Comparison of ENCODE assay signal across 8 cellular contexts in genomic region chr15:62060896-62061280, GRCh38. TPM values are rescaled to one million over a fixed set of nuclear protein-coding genes. Genes with fewer than 3 reads are reported as not detected.
A peak's percentile ranks its signal among the peaks of the same experiment; 100 is the strongest.
DNase-seq lines count a peak whose midpoint lies in the region; ATAC-seq, FAIRE-seq and TF ChIP-seq lines count a peak whose summit lies in the region.

No MANE protein-coding gene starts in this region.

- H3K4me1 ChIP-seq in GM12878 (ENCODE audit: control insufficient read depth, insufficient read depth, low read length) = no peaks in the 10 kb centered on the region
- H3K4me1 ChIP-seq in tibial artery = peaks cover 0 to 21% (median 3%) of the 10 kb centered on the region in 4 donors

- SMC1A ChIA-PET in GM12878 (lab: Charles Lee; ENCODE audit: uncharacterized antibody, unreplicated experiment) = interaction anchor here (0.7 to 3.2 kb wide), 8 partner anchors 8 to 96 kb away, joined by 3 to 20 read pairs (median 4); no protein-coding TSS in a partner anchor

- no peak for TF ChIP-seq POLR2A in GM12878 (IDR thresholded peaks at IDR 0.05; ENCODE audit: low read depth, low read length)
- no peak for TF ChIP-seq POLR2A in lower leg skin (IDR thresholded peaks at IDR 0.05)
- TF ChIP-seq POLR2A in erythroblast (IDR thresholded peaks at IDR 0.05; ENCODE audit: low read length) = no peak

- no peaks in the 10 kb centered on the region for H4K20me1 ChIP-seq in GM12878 (ENCODE audit: control insufficient read depth, insufficient read depth)

- peak overlapping the region; percentile 71 for H3K4me3 ChIP-seq in GM12878
- H3K4me3 ChIP-seq in lower leg skin (ENCODE audit: low read depth, poor library complexity, severe bottlenecking) = peak overlapping the region; percentile 90
- H3K4me3 ChIP-seq in tibial artery = peak overlapping the region; percentile 78 to 86

- H3K79me2 ChIP-seq in GM12878 (ENCODE audit: control insufficient read depth, insufficient read depth, low read length) = peaks cover 31% of the 10 kb centered on the region

- peak overlapping the region; percentile 94 for H3K9ac ChIP-seq in GM12878 (ENCODE audit: control insufficient read depth, insufficient read depth, low read length)

- BruUV-seq in GM12878 (replicated peaks; lab: Mats Ljungman, UMichigan) = no TSS peak

- CTCF ChIA-PET in GM12878 (lab: Yijun Ruan, JAX) = interaction anchor here (0.7 to 3.0 kb wide), 16 partner anchors 10 to 1494 kb away, joined by 3 to 13 read pairs (median 4); no protein-coding TSS in a partner anchor

- TF ChIP-seq EP300 in GM12878 (IDR thresholded peaks at IDR 0.05; ENCODE audit: borderline replicate concordance in 1 of 2, control insufficient read depth in 1 of 2, low read depth in 2 of 2, low read length in 2 of 2) = no peak

- no peak for ATAC-seq in GM12878

- FAIRE-seq in GM12878 (lab: Jason Lieb, UNC) = no peak

- H3K36me3 ChIP-seq in GM12878 (ENCODE audit: control insufficient read depth in 2 of 2, insufficient read depth in 2 of 2, low read length in 1 of 2) (no peaks in the 10 kb centered on the region), tibial artery (no peaks in the 10 kb centered on the region)

- H3K4me2 ChIP-seq in GM12878 (ENCODE audit: control insufficient read depth, insufficient read depth) = peak overlapping the region; percentile 96

- WGBS in GM12878 (ENCODE audit: insufficient coverage, insufficient replicate concordance, low lambda C conversion rate, missing lambda C conversion rate) = 2% methylated on average over 12 of the region's 12 CpGs
- WGBS in lower leg skin, 2 donors = 2 to 4% methylated on average over 12 of the region's 12 CpGs

- POLR2A ChIA-PET in GM12878 (lab: Charles Lee) = interaction anchor here (0.5 to 2.3 kb wide), 7 partner anchors 10 to 1344 kb away, joined by 3 to 7 read pairs (median 6); no protein-coding TSS in a partner anchor

- H3K27ac ChIP-seq in GM12878 (ENCODE audit: control insufficient read depth, insufficient read depth) (no peak overlapping the region), tibial artery (peak overlapping the region; percentile 83 to 91)

- TF ChIP-seq RAD21 in GM12878 (IDR thresholded peaks at IDR 0.05; ENCODE audit: insufficient read depth, low read depth, low read length) = no peak

- TF ChIP-seq CTCF in GM12878 (IDR thresholded peaks at IDR 0.05 in 2 of 3, conservative IDR thresholded peaks at IDR 0.05 in 1 of 3; ENCODE audit: control insufficient read depth in 2 of 3, extremely low read depth in 1 of 3, insufficient read depth in 1 of 3, low read depth in 3 of 3, low read length in 3 of 3) (no peak), lower leg skin (IDR thresholded peaks at IDR 0.05) (no peak), tibial artery (IDR thresholded peaks at IDR 0.05) (no peak)

- peak; percentile 3 for DNase-seq in stimulated activated CD4-positive, alpha-beta T cell treated with anti-CD3 and anti-CD28 coated beads, Interleukin-2, amount 100 ng/mL, for 4 hours (ENCODE audit: low read depth)
- DNase-seq in stimulated activated CD4-positive, alpha-beta T cell treated with anti-CD3 and anti-CD28 coated beads, Interleukin-1b, Interleukin-23, amount 100 ng/mL, for 48 hours = no peak
- DNase-seq in GM12878 (ENCODE audit: low read depth, low spot score) (no peak), lower leg skin (ENCODE audit: low spot score in 2 of 2) (no peak), tibial artery (no peak), erythroblast (lab: John Stamatoyannopoulos, UW) (no peak), SKM-1 (lab: John Stamatoyannopoulos, UW; ENCODE audit: unreplicated experiment) (no peak), A172 (ENCODE audit: low spot score) (no peak)

- no peaks in the 10 kb centered on the region for H3K9me3 ChIP-seq in GM12878 (replicated peaks; ENCODE audit: control insufficient read depth, insufficient read depth, low read length)
- no peaks in the 10 kb centered on the region for H3K9me3 ChIP-seq in tibial artery

- peaks cover 0 to 4% of the 10 kb centered on the region in 2 experiments; a peak in 2 of 4 replicates for H3K27me3 ChIP-seq in GM12878 (replicated peaks in 1 of 2; ENCODE audit: control insufficient read depth in 2 of 2, insufficient read depth in 2 of 2, low read length in 1 of 2)
- H3K27me3 ChIP-seq in tibial artery = no peaks in the 10 kb centered on the region

- in situ Hi-C loops in GM12878 (cut with MboI) = no loop called here

- RAD21 ChIA-PET in GM12878 (lab: Charles Lee; ENCODE audit: unreplicated experiment) = interaction anchor here (1.1 to 2.4 kb wide), 5 partner anchors 12 to 227 kb away, joined by 3 to 14 read pairs (median 4); no protein-coding TSS in a partner anchor

- intact Hi-C loops in GM12878 (cut with micrococcal nuclease; ENCODE audit: unreplicated experiment) (no loop called here), lower leg skin (cut with DNase I; ENCODE audit: low total_unique reads) (no loop called here), tibial artery (cut with DNase I; ENCODE audit: low total_unique reads) (no loop called here)

- H2AFZ ChIP-seq in GM12878 (ENCODE audit: control insufficient read depth, low read depth, low read length) = peak overlapping the region; percentile 95

TF ChIP-seq in GM12878, 131 proteins besides CTCF, POLR2A, EP300 and RAD21 (continues in another document):
- TF ChIP-seq RUNX3 (IDR thresholded peaks at IDR 0.05; ENCODE audit: low read length) (0 out of 2 replicates have a peak, but pooled peaks have one; percentile 46), ESRRA (IDR thresholded peaks at IDR 0.05; ENCODE audit: low read length) (no peak), NBN (IDR thresholded peaks at IDR 0.05) (peak; percentile 15), BCL3 (IDR thresholded peaks at IDR 0.05; ENCODE audit: borderline replicate concordance, insufficient read depth, low read depth, low read length, poor library complexity, severe bottlenecking) (no peak), CREM (IDR thresholded peaks at IDR 0.05; ENCODE audit: low read depth) (no peak), CBFB (IDR thresholded peaks at IDR 0.05; ENCODE audit: low read depth) (peak; percentile 16; the same call in 1 of the 2 replicates), RFX5 (IDR thresholded peaks at IDR 0.05; ENCODE audit: low read depth, low read length) (no peak), PKNOX1 (IDR thresholded peaks at IDR 0.05) (no peak)

RNA-seq across cellular contexts. Expression of gene VPS13C, which starts 0.6 kb away (rescaled TPM):
- total RNA-seq in GM12878 (2013; cell fraction: nucleolus; rRNA removed) = 498 and 513 TPM in 2 replicates
- total RNA-seq in GM12878 (2014; rRNA removed) (53.1 and 62.7 TPM in 2 replicates), GM12878 (2014; rRNA removed; fragmentation: Illumina TruSeq; extraction: Trizol) (47.6 and 52.7 TPM in 2 replicates), GM12878 (2021) (49.6 and 50.2 TPM in 2 replicates), lower leg skin (10 to 100 TPM; 29.0 to 38.2 (median 36.1) TPM)
- polyA plus RNA-seq in GM12878 (2011; ENCODE audit: low read depth) = 19.9 TPM
- polyA plus RNA-seq in GM12878 (2011; rRNA removed) (33.2 and 51.4 TPM in 2 replicates), GM12878 (2014; fragmentation: Illumina TruSeq; extraction: Trizol) (37.2 and 59.0 TPM in 2 replicates), GM12878 (2014; fragmentation: Nextera tagmentation; extraction: Ambion mirVana) (10 to 100 TPM; 10.9 to 19.5 TPM), GM12878 (2014; rRNA removed) (26.6 and 30.4 TPM in 2 replicates), GM12878 (2016; fragmentation: Nextera tagmentation; extraction: Ambion mirVana) (10 to 100 TPM in 1 of 2 experiments, 1 to 10 TPM in 1; 9.3 to 12.0 TPM)
- 16.1 and 20.4 TPM in 2 replicates for polyA plus RNA-seq in GM12878 (2011; cell fraction: cytosol; rRNA removed)
- polyA plus RNA-seq in GM12878 (2011; cell fraction: nucleus; rRNA removed) = 51.8 and 54.2 TPM in 2 replicates
- 30.2 and 35.6 TPM in 2 replicates for polyA plus RNA-seq in GM12878 (2012)
- 135 and 149 TPM in 2 replicates for polyA minus RNA-seq in GM12878 (2011; rRNA and poly(A)+ RNA removed)
- 46.9 and 71.1 TPM in 2 replicates for polyA minus RNA-seq in GM12878 (2011; cell fraction: cytosol; rRNA and poly(A)+ RNA removed)
- polyA minus RNA-seq in GM12878 (2011; cell fraction: nucleus; rRNA and poly(A)+ RNA removed) = 174 and 183 TPM in 2 replicates
- 25.9 and 47.1 TPM in 2 replicates for total RNA-seq in A172 (2014; rRNA removed; shearing (Covaris generic))

RNA-seq across cellular contexts. Expression of gene C2CD4A, which starts 5.9 kb away (rescaled TPM):
- not detected in 2 replicates for total RNA-seq in GM12878 (2013; cell fraction: nucleolus; rRNA removed)
- total RNA-seq in GM12878 (2014; rRNA removed) (not detected in 2 replicates), GM12878 (2014; rRNA removed; fragmentation: Illumina TruSeq; extraction: Trizol) (not detected in 2 replicates), GM12878 (2021) (not detected in 2 replicates), lower leg skin (under 1 TPM in 2 of 4 donors, not detected in 2; 0.10 TPM)
- not detected for polyA plus RNA-seq in GM12878 (2011; ENCODE audit: low read depth)
- polyA plus RNA-seq in GM12878 (2011; rRNA removed) (not detected in 2 replicates), GM12878 (2014; fragmentation: Illumina TruSeq; extraction: Trizol) (not detected in 2 replicates), GM12878 (2014; fragmentation: Nextera tagmentation; extraction: Ambion mirVana) (not detected), GM12878 (2014; rRNA removed) (not detected in 2 replicates), GM12878 (2016; fragmentation: Nextera tagmentation; extraction: Ambion mirVana) (not detected)
- 0.01 TPM in 1 of 2 replicates, not detected in the other for polyA plus RNA-seq in GM12878 (2011; cell fraction: cytosol; rRNA removed)
- polyA plus RNA-seq in GM12878 (2011; cell fraction: nucleus; rRNA removed) = not detected in 2 replicates
- polyA plus RNA-seq in GM12878 (2012) = not detected in 2 replicates
- not detected in 2 replicates for polyA minus RNA-seq in GM12878 (2011; rRNA and poly(A)+ RNA removed)
- polyA minus RNA-seq in GM12878 (2011; cell fraction: cytosol; rRNA and poly(A)+ RNA removed) = not detected in 2 replicates
- polyA minus RNA-seq in GM12878 (2011; cell fraction: nucleus; rRNA and poly(A)+ RNA removed) = 0.10 and 0.12 TPM in 2 replicates
- 0.26 TPM in 1 of 2 replicates, not detected in the other for total RNA-seq in A172 (2014; rRNA removed; shearing (Covaris generic))
